In the genomic region with DNA sequence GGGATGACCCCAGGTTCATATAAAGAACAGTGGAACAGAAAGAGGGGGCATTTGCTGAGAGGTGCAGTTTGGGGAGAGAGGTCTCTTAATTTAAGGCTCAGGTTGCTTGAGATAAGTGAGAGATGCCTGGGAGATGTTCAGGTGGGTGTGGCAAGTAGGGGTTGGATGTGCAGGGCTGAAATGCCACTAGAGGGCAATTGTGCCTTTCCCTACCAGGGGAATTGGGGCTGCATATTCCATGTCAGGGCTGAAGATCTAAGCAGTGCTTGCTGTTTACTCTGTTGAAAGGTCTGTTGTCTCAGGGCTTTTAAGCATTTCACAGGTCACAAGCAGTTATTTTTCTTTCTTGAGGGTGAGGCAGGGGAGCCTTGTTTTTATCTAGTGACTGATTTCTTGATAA, we compare ENCODE assay signal across 8 cellular contexts. TPM values are rescaled to one million over a fixed set of nuclear protein-coding genes. Genes with fewer than 3 reads are reported as not detected.
DNase-seq lines count a peak whose midpoint lies in the region; ATAC-seq and TF ChIP-seq lines count a peak whose summit lies in the region.

No MANE protein-coding gene starts in this region.

- no peaks in the 10 kb centered on the region for H3K9me3 ChIP-seq in DOHH2 (ENCODE audit: control insufficient read depth, insufficient read depth, low read length)

- CTCF ChIA-PET in WTC11 (lab: Charles Lee): interaction anchor here (1.0 kb wide), 1 partner anchor 26 kb away, joined by 3 read pairs; no protein-coding TSS in a partner anchor

- H3K36me3 Mint-ChIP-seq in WTC11: no peaks in the 10 kb centered on the region

- H3K9me3 Mint-ChIP-seq in WTC11: no peaks in the 10 kb centered on the region

- no peaks in the 10 kb centered on the region for H4K20me1 ChIP-seq in DOHH2 (ENCODE audit: control insufficient read depth, insufficient read depth, low read depth, low read length)

- DNase-seq in Kasumi-1 (lab: John Stamatoyannopoulos, UW) (peak; percentile 59), WTC11 (ENCODE audit: low spot score) (peak; percentile 42), kidney glomerular epithelial cell (lab: John Stamatoyannopoulos, UW) (peak; percentile 52)
- no peak for DNase-seq in stimulated activated naive CD8-positive, alpha-beta T cell treated with anti-CD3 and anti-CD28 coated beads, Interleukin-15, Interleukin-2, amounts not matched to agents 100 U/mL and 50 U/mL, for 24 hours

- no peaks in the 10 kb centered on the region for H3K36me3 ChIP-seq in DOHH2 (ENCODE audit: control insufficient read depth, low read length)

- peaks cover 61% of the 10 kb centered on the region for H3K27me3 Mint-ChIP-seq in WTC11 (ENCODE audit: low read depth)

- TF ChIP-seq CTCF in DOHH2 (IDR thresholded peaks at IDR 0.05; ENCODE audit: low read depth, low read length, poor library complexity, severe bottlenecking) (peak; percentile 39), WTC11 (IDR thresholded peaks at IDR 0.05) (peak; percentile 28; the same call in 1 of the 2 replicates)

- no peaks in the 10 kb centered on the region; the same call in 1 of the 2 replicates for H3K4me1 Mint-ChIP-seq in WTC11

- no peak overlapping the region for H3K27ac Mint-ChIP-seq in WTC11

- H3K4me3 Mint-ChIP-seq in WTC11: no peak overlapping the region

- POLR2A ChIA-PET in WTC11 (lab: Charles Lee): no interaction called here

- no peak overlapping the region for H3K27ac ChIP-seq in DOHH2 (ENCODE audit: low read depth, low read length)

- no peak overlapping the region for H3K4me2 ChIP-seq in DOHH2 (ENCODE audit: low read length)

- H3K9me2 ChIP-seq in DOHH2 (replicated peaks; ENCODE audit: control insufficient read depth, low read length): no peaks in the 10 kb centered on the region

- H3K4me1 ChIP-seq in DOHH2 (ENCODE audit: control insufficient read depth, low read length): peaks cover 29% of the 10 kb centered on the region

- H3F3A ChIP-seq in DOHH2 (ENCODE audit: control insufficient read depth, insufficient read depth): no peaks in the 10 kb centered on the region

- H3K4me3 ChIP-seq in DOHH2 (ENCODE audit: low read length): no peak overlapping the region

- H3K79me2 ChIP-seq in DOHH2 (ENCODE audit: control insufficient read depth, low read length): peaks cover 3% of the 10 kb centered on the region; the same call in 1 of the 2 replicates

- no peaks in the 10 kb centered on the region for H3K27me3 ChIP-seq in DOHH2 (ENCODE audit: control insufficient read depth, low read length)

- ATAC-seq in WTC11: peak; percentile 98
- ATAC-seq in stimulated activated naive CD8-positive, alpha-beta T cell treated with anti-CD3 and anti-CD28 coated beads, Interleukin-15, Interleukin-2, amounts not matched to agents 100 U/mL and 50 U/mL, for 24 hours: no peak
- no peak for ATAC-seq in HG02763 (IDR thresholded peaks at IDR 0.05; ENCODE audit: unreplicated experiment)
- ATAC-seq in HG03139 (IDR thresholded peaks at IDR 0.05; ENCODE audit: unreplicated experiment): no peak
- no peak for ATAC-seq in GM18867 (IDR thresholded peaks at IDR 0.05; ENCODE audit: unreplicated experiment)

TF ChIP-seq in WTC11, 78 proteins besides CTCF, POLR2A, EP300 and RAD21:
- TF ChIP-seq, protein P1, sequence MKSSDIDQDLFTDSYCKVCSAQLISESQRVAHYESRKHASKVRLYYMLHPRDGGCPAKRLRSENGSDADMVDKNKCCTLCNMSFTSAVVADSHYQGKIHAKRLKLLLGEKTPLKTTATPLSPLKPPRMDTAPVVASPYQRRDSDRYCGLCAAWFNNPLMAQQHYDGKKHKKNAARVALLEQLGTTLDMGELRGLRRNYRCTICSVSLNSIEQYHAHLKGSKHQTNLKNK (CRISPR knock-in tag; IDR thresholded peaks at IDR 0.05): no peak
- TF ChIP-seq, protein P2, sequence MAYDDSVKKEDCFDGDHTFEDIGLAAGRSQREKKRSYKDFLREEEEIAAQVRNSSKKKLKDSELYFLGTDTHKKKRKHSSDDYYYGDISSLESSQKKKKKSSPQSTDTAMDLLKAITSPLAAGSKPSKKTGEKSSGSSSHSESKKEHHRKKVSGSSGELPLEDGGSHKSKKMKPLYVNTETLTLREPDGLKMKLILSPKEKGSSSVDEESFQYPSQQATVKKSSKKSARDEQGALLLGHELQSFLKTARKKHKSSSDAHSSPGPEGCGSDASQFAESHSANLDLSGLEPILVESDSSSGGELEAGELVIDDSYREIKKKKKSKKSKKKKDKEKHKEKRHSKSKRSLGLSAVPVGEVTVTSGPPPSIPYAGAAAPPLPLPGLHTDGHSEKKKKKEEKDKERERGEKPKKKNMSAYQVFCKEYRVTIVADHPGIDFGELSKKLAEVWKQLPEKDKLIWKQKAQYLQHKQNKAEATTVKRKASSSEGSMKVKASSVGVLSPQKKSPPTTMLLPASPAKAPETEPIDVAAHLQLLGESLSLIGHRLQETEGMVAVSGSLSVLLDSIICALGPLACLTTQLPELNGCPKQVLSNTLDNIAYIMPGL (CRISPR knock-in tag; IDR thresholded peaks at IDR 0.05): no peak
- no peak for TF ChIP-seq ZNF138 (CRISPR knock-in tag; conservative IDR thresholded peaks at IDR 0.05)
- TF ChIP-seq GTF2I (CRISPR knock-in tag; conservative IDR thresholded peaks at IDR 0.05): no peak
- TF ChIP-seq, protein P3, sequence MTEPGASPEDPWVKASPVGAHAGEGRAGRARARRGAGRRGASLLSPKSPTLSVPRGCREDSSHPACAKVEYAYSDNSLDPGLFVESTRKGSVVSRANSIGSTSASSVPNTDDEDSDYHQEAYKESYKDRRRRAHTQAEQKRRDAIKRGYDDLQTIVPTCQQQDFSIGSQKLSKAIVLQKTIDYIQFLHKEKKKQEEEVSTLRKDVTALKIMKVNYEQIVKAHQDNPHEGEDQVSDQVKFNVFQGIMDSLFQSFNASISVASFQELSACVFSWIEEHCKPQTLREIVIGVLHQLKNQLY (CRISPR knock-in tag; IDR thresholded peaks at IDR 0.05): no peak
- TF ChIP-seq TCF7 (CRISPR knock-in tag; IDR thresholded peaks at IDR 0.05; ENCODE audit: low read depth): no peak
- TF ChIP-seq, protein P4, sequence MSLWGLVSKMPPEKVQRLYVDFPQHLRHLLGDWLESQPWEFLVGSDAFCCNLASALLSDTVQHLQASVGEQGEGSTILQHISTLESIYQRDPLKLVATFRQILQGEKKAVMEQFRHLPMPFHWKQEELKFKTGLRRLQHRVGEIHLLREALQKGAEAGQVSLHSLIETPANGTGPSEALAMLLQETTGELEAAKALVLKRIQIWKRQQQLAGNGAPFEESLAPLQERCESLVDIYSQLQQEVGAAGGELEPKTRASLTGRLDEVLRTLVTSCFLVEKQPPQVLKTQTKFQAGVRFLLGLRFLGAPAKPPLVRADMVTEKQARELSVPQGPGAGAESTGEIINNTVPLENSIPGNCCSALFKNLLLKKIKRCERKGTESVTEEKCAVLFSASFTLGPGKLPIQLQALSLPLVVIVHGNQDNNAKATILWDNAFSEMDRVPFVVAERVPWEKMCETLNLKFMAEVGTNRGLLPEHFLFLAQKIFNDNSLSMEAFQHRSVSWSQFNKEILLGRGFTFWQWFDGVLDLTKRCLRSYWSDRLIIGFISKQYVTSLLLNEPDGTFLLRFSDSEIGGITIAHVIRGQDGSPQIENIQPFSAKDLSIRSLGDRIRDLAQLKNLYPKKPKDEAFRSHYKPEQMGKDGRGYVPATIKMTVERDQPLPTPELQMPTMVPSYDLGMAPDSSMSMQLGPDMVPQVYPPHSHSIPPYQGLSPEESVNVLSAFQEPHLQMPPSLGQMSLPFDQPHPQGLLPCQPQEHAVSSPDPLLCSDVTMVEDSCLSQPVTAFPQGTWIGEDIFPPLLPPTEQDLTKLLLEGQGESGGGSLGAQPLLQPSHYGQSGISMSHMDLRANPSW (CRISPR knock-in tag; conservative IDR thresholded peaks at IDR 0.05; ENCODE audit: low read depth): no peak
- TF ChIP-seq, protein P5, sequence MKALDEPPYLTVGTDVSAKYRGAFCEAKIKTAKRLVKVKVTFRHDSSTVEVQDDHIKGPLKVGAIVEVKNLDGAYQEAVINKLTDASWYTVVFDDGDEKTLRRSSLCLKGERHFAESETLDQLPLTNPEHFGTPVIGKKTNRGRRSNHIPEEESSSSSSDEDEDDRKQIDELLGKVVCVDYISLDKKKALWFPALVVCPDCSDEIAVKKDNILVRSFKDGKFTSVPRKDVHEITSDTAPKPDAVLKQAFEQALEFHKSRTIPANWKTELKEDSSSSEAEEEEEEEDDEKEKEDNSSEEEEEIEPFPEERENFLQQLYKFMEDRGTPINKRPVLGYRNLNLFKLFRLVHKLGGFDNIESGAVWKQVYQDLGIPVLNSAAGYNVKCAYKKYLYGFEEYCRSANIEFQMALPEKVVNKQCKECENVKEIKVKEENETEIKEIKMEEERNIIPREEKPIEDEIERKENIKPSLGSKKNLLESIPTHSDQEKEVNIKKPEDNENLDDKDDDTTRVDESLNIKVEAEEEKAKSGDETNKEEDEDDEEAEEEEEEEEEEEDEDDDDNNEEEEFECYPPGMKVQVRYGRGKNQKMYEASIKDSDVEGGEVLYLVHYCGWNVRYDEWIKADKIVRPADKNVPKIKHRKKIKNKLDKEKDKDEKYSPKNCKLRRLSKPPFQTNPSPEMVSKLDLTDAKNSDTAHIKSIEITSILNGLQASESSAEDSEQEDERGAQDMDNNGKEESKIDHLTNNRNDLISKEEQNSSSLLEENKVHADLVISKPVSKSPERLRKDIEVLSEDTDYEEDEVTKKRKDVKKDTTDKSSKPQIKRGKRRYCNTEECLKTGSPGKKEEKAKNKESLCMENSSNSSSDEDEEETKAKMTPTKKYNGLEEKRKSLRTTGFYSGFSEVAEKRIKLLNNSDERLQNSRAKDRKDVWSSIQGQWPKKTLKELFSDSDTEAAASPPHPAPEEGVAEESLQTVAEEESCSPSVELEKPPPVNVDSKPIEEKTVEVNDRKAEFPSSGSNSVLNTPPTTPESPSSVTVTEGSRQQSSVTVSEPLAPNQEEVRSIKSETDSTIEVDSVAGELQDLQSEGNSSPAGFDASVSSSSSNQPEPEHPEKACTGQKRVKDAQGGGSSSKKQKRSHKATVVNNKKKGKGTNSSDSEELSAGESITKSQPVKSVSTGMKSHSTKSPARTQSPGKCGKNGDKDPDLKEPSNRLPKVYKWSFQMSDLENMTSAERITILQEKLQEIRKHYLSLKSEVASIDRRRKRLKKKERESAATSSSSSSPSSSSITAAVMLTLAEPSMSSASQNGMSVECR (CRISPR knock-in tag; IDR thresholded peaks at IDR 0.05; ENCODE audit: borderline replicate concordance): no peak
- TF ChIP-seq RORB (CRISPR knock-in tag; IDR thresholded peaks at IDR 0.05): no peak
- TF ChIP-seq GABPB1 (CRISPR knock-in tag; IDR thresholded peaks at IDR 0.05): no peak
- no peak for TF ChIP-seq IRF2 (CRISPR knock-in tag; IDR thresholded peaks at IDR 0.05; ENCODE audit: borderline replicate concordance, low read depth)
- TF ChIP-seq NR1H2 (CRISPR knock-in tag; IDR thresholded peaks at IDR 0.05): no peak
- no peak for TF ChIP-seq FOXJ3 (CRISPR knock-in tag; IDR thresholded peaks at IDR 0.05; ENCODE audit: borderline replicate concordance)
- no peak for TF ChIP-seq CBFB (CRISPR knock-in tag; IDR thresholded peaks at IDR 0.05; ENCODE audit: low read depth)
- TF ChIP-seq NFATC4 (CRISPR knock-in tag; IDR thresholded peaks at IDR 0.05): no peak

RNA-seq across cellular contexts. Expression of a gene that starts 7.8 kb away (rescaled TPM):
- 0.22 to 0.27 TPM (median 0.25 TPM) in 3 replicates for total RNA-seq in WTC11 (2021)
